ENCODE assay signal across 1 cellular context in the genomic region with DNA sequence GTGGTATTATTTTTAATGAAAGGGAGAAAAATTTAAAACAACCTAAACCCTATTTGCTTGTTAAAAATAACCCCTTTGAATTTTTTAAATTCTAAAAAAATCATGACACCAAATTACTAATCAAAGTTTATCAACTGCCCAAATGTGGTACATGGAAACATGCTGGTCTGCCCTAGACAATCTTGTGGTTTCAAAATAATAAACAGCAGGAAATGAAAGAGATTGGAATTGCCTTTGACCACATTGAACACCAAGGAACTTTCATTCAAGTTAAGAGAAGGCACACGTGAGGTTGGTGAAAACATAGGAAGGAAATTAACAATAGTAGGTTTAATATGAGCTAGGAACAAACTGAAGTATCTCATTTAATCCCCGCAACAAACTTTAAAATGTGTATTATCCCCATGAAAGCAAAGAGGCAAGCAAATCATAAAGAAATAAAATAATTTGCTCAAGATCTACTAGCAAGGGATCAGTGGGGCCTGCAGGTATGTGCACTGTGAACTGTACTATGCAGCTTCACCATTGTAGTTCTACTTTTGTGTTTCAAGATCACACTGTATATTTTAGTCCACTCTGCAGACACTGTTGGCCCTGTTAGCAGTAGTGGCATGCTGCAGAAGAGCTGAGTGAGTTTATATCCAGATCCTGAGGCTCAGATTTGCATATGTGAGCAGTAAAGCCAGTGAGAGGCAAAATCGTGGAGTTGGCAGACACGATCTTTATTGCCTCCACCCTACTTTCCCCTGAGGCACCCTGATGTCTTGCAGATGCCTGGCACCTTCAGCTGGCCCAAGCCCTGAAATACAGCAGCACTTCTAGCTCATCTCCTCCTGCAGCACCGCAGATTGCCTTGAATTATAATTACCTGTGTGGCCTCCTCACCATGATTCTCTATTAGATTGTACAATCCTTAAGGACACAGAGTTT.
TF ChIP-seq lines count a peak whose summit lies in the region.

No MANE protein-coding gene starts in this region.

TF ChIP-seq in GM23338, 12 proteins besides CTCF, POLR2A, EP300 and RAD21:
- TF ChIP-seq, protein P1, sequence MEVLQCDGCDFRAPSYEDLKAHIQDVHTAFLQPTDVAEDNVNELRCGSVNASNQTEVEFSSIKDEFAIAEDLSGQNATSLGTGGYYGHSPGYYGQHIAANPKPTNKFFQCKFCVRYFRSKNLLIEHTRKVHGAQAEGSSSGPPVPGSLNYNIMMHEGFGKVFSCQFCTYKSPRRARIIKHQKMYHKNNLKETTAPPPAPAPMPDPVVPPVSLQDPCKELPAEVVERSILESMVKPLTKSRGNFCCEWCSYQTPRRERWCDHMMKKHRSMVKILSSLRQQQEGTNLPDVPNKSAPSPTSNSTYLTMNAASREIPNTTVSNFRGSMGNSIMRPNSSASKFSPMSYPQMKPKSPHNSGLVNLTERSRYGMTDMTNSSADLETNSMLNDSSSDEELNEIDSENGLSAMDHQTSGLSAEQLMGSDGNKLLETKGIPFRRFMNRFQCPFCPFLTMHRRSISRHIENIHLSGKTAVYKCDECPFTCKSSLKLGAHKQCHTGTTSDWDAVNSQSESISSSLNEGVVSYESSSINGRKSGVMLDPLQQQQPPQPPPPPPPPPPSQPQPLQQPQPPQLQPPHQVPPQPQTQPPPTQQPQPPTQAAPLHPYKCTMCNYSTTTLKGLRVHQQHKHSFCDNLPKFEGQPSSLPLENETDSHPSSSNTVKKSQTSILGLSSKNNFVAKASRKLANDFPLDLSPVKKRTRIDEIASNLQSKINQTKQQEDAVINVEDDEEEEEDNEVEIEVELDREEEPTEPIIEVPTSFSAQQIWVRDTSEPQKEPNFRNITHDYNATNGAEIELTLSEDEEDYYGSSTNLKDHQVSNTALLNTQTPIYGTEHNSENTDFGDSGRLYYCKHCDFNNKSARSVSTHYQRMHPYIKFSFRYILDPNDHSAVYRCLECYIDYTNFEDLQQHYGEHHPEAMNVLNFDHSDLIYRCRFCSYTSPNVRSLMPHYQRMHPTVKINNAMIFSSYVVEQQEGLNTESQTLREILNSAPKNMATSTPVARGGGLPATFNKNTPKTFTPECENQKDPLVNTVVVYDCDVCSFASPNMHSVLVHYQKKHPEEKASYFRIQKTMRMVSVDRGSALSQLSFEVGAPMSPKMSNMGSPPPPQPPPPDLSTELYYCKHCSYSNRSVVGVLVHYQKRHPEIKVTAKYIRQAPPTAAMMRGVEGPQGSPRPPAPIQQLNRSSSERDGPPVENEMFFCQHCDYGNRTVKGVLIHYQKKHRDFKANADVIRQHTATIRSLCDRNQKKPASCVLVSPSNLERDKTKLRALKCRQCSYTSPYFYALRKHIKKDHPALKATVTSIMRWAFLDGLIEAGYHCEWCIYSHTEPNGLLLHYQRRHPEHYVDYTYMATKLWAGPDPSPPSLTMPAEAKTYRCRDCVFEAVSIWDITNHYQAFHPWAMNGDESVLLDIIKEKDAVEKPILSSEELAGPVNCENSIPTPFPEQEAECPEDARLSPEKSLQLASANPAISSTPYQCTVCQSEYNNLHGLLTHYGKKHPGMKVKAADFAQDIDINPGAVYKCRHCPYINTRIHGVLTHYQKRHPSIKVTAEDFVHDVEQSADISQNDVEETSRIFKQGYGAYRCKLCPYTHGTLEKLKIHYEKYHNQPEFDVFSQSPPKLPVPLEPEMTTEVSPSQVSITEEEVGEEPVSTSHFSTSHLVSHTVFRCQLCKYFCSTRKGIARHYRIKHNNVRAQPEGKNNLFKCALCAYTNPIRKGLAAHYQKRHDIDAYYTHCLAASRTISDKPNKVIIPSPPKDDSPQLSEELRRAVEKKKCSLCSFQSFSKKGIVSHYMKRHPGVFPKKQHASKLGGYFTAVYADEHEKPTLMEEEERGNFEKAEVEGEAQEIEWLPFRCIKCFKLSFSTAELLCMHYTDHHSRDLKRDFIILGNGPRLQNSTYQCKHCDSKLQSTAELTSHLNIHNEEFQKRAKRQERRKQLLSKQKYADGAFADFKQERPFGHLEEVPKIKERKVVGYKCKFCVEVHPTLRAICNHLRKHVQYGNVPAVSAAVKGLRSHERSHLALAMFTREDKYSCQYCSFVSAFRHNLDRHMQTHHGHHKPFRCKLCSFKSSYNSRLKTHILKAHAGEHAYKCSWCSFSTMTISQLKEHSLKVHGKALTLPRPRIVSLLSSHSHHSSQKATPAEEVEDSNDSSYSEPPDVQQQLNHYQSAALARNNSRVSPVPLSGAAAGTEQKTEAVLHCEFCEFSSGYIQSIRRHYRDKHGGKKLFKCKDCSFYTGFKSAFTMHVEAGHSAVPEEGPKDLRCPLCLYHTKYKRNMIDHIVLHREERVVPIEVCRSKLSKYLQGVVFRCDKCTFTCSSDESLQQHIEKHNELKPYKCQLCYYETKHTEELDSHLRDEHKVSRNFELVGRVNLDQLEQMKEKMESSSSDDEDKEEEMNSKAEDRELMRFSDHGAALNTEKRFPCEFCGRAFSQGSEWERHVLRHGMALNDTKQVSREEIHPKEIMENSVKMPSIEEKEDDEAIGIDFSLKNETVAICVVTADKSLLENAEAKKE (CRISPR knock-in tag; IDR thresholded peaks at IDR 0.05) = no peak
- no peak for TF ChIP-seq EZH2phosphoT487 (IDR thresholded peaks at IDR 0.05; ENCODE audit: unreplicated experiment)
